In the genomic region with DNA sequence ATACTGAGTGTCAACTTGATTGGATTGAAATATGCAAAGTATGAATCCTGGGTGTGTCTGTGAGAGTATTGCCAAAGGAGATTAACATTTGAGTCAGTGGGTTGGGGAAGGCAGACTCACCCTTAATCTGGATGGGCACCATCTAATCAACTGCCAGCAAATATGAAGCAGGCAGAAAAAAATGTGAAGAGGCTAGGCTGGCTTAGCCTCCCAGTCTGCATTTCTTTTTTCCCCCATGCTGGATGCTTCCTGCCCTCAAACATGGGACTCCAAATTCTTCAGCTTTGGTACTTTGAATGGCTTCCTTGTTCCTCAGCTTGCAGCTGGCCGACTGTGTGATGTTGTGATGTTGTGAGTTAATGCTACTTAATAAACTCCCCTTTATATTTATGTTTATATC, we compare ENCODE assay signal across 1 cellular context.
TF ChIP-seq lines count a peak whose summit lies in the region.

No MANE protein-coding gene starts in this region.

TF ChIP-seq in GM23338, 12 proteins besides CTCF, POLR2A, EP300 and RAD21 (continued from another document):
- no peak for TF ChIP-seq REST (IDR thresholded peaks at IDR 0.05; ENCODE audit: unreplicated experiment)
- TF ChIP-seq JUNB (IDR thresholded peaks at IDR 0.05; ENCODE audit: unreplicated experiment), result no peak
- no peak for TF ChIP-seq ZNF114 (CRISPR knock-in tag; IDR thresholded peaks at IDR 0.05)
- TF ChIP-seq EZH2phosphoT487 (IDR thresholded peaks at IDR 0.05; ENCODE audit: unreplicated experiment), result no peak
